In the genomic region with DNA sequence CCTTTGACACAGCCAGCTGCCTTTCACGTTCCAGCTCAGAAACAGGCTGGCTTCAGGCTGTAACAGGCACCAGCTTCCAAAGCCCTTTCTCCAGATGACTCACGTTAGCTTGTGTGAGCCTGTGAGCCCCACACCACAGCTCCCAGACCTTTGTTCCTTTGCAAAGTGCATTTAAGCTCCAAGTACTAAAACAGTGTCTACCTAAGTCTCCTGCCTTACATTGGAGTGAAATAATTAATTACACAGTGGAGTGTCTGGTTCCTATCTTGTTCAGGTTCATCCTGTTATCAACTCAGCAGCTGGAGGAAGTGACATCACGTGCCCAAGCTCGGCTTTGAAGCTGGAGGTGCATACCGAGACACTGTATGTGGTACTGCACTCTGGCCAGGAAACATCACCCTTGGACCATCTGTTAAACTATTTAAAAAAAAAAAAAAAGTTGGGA, we compare ENCODE assay signal across 8 cellular contexts.
DNase-seq lines count a peak whose midpoint lies in the region; ATAC-seq and TF ChIP-seq lines count a peak whose summit lies in the region.

No MANE protein-coding gene starts in this region.

- no peak for TF ChIP-seq CTCF in HFFc6 (IDR thresholded peaks at IDR 0.05)
- TF ChIP-seq CTCF in brain (conservative IDR thresholded peaks at IDR 0.05) = no peak
- no peak for TF ChIP-seq CTCF in kidney epithelial cell (IDR thresholded peaks at IDR 0.05; ENCODE audit: insufficient read depth, low read length, poor library complexity, severe bottlenecking)

- intact Hi-C loops in posterior vena cava (cut with DNase I) = no loop called here

- no peaks in the 10 kb centered on the region; the same call in 1 of the 2 replicates for H3K4me1 Mint-ChIP-seq in HFFc6 (ENCODE audit: low read depth)
- peaks cover 57% of the 10 kb centered on the region for H3K4me1 Mint-ChIP-seq in T-helper 17 cell
- peaks cover 73% of the 10 kb centered on the region for H3K4me1 Mint-ChIP-seq in brain

- H3K4me3 Mint-ChIP-seq in HFFc6 (no peak overlapping the region), T-helper 17 cell (peak overlapping the region; percentile 80), brain (peak overlapping the region in 4 of 5 experiments; percentile 20 to 66 (median 33))

- H3K27ac Mint-ChIP-seq in HFFc6 (no peak overlapping the region), T-helper 17 cell (peak overlapping the region; percentile 98), brain (peak overlapping the region in 4 of 5 experiments; percentile 82 to 93 (median 90))

- no peaks in the 10 kb centered on the region; the same call in none of the 2 replicates for H3K9me3 Mint-ChIP-seq in HFFc6
- peaks cover 0 to 3% (median 0%) of the 10 kb centered on the region in 5 experiments for H3K9me3 Mint-ChIP-seq in brain

- ATAC-seq in T-helper 17 cell = peak; percentile 48

- H3K36me3 Mint-ChIP-seq in HFFc6 (ENCODE audit: low read depth) (no peaks in the 10 kb centered on the region), T-helper 17 cell (ENCODE audit: low read depth) (no peaks in the 10 kb centered on the region), brain (no peaks in the 10 kb centered on the region)

- DNase-seq in AG20443 (ENCODE audit: low spot score) (peak; percentile 78), HFFc6 (peak; percentile 4), T-helper 17 cell (peak in 2 of 3 donors; percentile 40 to 43), kidney epithelial cell (ENCODE audit: low read depth) (peak; percentile 64), NCI-H1930 (lab: John Stamatoyannopoulos, UW) (no peak), posterior vena cava (ENCODE audit: low spot score) (no peak)
- peak; percentile 48 for DNase-seq in stimulated activated CD4-positive, alpha-beta T cell treated with anti-CD3 and anti-CD28 coated beads, Interleukin-12 subunit alpha, Interleukin-12 subunit beta, amount 100 ng/mL, for 4 hours

- H3K27me3 Mint-ChIP-seq in HFFc6 (ENCODE audit: insufficient read depth) (peaks cover 6% of the 10 kb centered on the region), T-helper 17 cell (no peaks in the 10 kb centered on the region), brain (peaks cover 6% of the 10 kb centered on the region)

- no peak overlapping the region for H3K4me3 ChIP-seq in kidney epithelial cell (ENCODE audit: low read depth, low read length)

- H3K9me3 ChIP-seq in T-helper 17 cell (ENCODE audit: control insufficient read depth, low read length, poor library complexity, severe bottlenecking) = no peaks in the 10 kb centered on the region

- H3K36me3 ChIP-seq in kidney epithelial cell (ENCODE audit: control insufficient read depth, insufficient read depth, low read length) = no peaks in the 10 kb centered on the region

- no peaks in the 10 kb centered on the region for H3K27me3 ChIP-seq in kidney epithelial cell (ENCODE audit: control insufficient read depth, insufficient read depth, low read length)

Comparison
In these comparisons a context has a peak if more than half of its experiments do, and no peak if none do; other contexts are left out.
1. DNase-seq: peak in AG20443 (single experiment), HFFc6 (single experiment), T-helper 17 cell (2 of 3), kidney epithelial cell (single experiment) and stimulated activated CD4-positive, alpha-beta T cell treated with anti-CD3 and anti-CD28 coated beads, Interleukin-12 subunit alpha, Interleukin-12 subunit beta, amount 100 ng/mL, for 4 hours (single experiment); none in NCI-H1930 (0 of 2) and posterior vena cava (single experiment).